In genomic region chr1:182245040-182245439, GRCh38 we compare ENCODE assay signal across 1 cellular context.
A peak's percentile ranks its signal among the peaks of the same experiment; 100 is the strongest.
TF ChIP-seq lines count a peak whose summit lies in the region.

No MANE protein-coding gene starts in this region.

TF ChIP-seq in K562, 482 proteins besides CTCF, POLR2A, EP300 and RAD21 (continued from another document and continues in another):
- TF ChIP-seq, protein P1, sequence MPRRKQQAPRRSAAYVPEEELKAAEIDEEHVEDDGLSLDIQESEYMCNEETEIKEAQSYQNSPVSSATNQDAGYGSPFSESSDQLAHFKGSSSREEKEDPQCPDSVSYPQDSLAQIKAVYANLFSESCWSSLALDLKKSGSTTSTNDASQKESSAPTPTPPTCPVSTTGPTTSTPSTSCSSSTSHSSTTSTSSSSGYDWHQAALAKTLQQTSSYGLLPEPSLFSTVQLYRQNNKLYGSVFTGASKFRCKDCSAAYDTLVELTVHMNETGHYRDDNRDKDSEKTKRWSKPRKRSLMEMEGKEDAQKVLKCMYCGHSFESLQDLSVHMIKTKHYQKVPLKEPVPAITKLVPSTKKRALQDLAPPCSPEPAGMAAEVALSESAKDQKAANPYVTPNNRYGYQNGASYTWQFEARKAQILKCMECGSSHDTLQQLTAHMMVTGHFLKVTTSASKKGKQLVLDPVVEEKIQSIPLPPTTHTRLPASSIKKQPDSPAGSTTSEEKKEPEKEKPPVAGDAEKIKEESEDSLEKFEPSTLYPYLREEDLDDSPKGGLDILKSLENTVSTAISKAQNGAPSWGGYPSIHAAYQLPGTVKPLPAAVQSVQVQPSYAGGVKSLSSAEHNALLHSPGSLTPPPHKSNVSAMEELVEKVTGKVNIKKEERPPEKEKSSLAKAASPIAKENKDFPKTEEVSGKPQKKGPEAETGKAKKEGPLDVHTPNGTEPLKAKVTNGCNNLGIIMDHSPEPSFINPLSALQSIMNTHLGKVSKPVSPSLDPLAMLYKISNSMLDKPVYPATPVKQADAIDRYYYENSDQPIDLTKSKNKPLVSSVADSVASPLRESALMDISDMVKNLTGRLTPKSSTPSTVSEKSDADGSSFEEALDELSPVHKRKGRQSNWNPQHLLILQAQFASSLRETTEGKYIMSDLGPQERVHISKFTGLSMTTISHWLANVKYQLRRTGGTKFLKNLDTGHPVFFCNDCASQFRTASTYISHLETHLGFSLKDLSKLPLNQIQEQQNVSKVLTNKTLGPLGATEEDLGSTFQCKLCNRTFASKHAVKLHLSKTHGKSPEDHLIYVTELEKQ (CRISPR knock-in tag; IDR thresholded peaks at IDR 0.05), result no peak
- no peak for TF ChIP-seq SAFB2 (IDR thresholded peaks at IDR 0.05; ENCODE audit: borderline replicate concordance, low read depth, low read length, severe bottlenecking)
- no peak for TF ChIP-seq ZNF444 (CRISPR knock-in tag; IDR thresholded peaks at IDR 0.05)
- TF ChIP-seq ARID1B (IDR thresholded peaks at IDR 0.05), result peak; percentile 50; the same call in 1 of the 2 replicates
- no peak for TF ChIP-seq MECOM (CRISPR knock-in tag; IDR thresholded peaks at IDR 0.05)
- TF ChIP-seq ATF7 (IDR thresholded peaks at IDR 0.05), result no peak
- TF ChIP-seq, protein P2, sequence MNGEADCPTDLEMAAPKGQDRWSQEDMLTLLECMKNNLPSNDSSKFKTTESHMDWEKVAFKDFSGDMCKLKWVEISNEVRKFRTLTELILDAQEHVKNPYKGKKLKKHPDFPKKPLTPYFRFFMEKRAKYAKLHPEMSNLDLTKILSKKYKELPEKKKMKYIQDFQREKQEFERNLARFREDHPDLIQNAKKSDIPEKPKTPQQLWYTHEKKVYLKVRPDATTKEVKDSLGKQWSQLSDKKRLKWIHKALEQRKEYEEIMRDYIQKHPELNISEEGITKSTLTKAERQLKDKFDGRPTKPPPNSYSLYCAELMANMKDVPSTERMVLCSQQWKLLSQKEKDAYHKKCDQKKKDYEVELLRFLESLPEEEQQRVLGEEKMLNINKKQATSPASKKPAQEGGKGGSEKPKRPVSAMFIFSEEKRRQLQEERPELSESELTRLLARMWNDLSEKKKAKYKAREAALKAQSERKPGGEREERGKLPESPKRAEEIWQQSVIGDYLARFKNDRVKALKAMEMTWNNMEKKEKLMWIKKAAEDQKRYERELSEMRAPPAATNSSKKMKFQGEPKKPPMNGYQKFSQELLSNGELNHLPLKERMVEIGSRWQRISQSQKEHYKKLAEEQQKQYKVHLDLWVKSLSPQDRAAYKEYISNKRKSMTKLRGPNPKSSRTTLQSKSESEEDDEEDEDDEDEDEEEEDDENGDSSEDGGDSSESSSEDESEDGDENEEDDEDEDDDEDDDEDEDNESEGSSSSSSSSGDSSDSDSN (IDR thresholded peaks at IDR 0.05; ENCODE audit: borderline replicate concordance in 1 of 2, low read depth in 2 of 2, low read length in 2 of 2), result no peak
- no peak for TF ChIP-seq ZFP36 (IDR thresholded peaks at IDR 0.05; ENCODE audit: low read depth, low read length, partially characterized antibody)
- TF ChIP-seq, protein P3, sequence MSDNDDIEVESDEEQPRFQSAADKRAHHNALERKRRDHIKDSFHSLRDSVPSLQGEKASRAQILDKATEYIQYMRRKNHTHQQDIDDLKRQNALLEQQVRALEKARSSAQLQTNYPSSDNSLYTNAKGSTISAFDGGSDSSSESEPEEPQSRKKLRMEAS (CRISPR knock-in tag; IDR thresholded peaks at IDR 0.05), result no peak
- no peak for TF ChIP-seq MBD2 (IDR thresholded peaks at IDR 0.05; ENCODE audit: borderline replicate concordance, low read depth)
- TF ChIP-seq U2AF2 (optimal IDR thresholded peaks at IDR 0.05; ENCODE audit: low read depth, low read length), result no peak
- TF ChIP-seq ZNF217 (CRISPR knock-in tag; IDR thresholded peaks at IDR 0.05), result no peak
- TF ChIP-seq ZNF717 (CRISPR knock-in tag; IDR thresholded peaks at IDR 0.05), result no peak
- TF ChIP-seq ADNP (tag; IDR thresholded peaks at IDR 0.05), result no peak
- TF ChIP-seq, protein P4, sequence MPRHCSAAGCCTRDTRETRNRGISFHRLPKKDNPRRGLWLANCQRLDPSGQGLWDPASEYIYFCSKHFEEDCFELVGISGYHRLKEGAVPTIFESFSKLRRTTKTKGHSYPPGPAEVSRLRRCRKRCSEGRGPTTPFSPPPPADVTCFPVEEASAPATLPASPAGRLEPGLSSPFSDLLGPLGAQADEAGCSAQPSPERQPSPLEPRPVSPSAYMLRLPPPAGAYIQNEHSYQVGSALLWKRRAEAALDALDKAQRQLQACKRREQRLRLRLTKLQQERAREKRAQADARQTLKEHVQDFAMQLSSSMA (CRISPR knock-in tag; IDR thresholded peaks at IDR 0.05), result no peak
- TF ChIP-seq TEAD1 (CRISPR knock-in tag; IDR thresholded peaks at IDR 0.05), result no peak
- TF ChIP-seq, protein P5, sequence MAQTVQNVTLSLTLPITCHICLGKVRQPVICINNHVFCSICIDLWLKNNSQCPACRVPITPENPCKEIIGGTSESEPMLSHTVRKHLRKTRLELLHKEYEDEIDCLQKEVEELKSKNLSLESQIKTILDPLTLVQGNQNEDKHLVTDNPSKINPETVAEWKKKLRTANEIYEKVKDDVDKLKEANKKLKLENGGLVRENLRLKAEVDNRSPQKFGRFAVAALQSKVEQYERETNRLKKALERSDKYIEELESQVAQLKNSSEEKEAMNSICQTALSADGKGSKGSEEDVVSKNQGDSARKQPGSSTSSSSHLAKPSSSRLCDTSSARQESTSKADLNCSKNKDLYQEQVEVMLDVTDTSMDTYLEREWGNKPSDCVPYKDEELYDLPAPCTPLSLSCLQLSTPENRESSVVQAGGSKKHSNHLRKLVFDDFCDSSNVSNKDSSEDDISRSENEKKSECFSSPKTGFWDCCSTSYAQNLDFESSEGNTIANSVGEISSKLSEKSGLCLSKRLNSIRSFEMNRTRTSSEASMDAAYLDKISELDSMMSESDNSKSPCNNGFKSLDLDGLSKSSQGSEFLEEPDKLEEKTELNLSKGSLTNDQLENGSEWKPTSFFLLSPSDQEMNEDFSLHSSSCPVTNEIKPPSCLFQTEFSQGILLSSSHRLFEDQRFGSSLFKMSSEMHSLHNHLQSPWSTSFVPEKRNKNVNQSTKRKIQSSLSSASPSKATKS (CRISPR knock-in tag; IDR thresholded peaks at IDR 0.05), result no peak
- TF ChIP-seq, protein P6, sequence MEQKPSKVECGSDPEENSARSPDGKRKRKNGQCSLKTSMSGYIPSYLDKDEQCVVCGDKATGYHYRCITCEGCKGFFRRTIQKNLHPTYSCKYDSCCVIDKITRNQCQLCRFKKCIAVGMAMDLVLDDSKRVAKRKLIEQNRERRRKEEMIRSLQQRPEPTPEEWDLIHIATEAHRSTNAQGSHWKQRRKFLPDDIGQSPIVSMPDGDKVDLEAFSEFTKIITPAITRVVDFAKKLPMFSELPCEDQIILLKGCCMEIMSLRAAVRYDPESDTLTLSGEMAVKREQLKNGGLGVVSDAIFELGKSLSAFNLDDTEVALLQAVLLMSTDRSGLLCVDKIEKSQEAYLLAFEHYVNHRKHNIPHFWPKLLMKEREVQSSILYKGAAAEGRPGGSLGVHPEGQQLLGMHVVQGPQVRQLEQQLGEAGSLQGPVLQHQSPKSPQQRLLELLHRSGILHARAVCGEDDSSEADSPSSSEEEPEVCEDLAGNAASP (IDR thresholded peaks at IDR 0.05), result no peak
- no peak for TF ChIP-seq NEUROD1 (IDR thresholded peaks at IDR 0.05; ENCODE audit: borderline replicate concordance, low read depth, low read length, partially characterized antibody)
- TF ChIP-seq ZBTB11 (CRISPR knock-in tag; IDR thresholded peaks at IDR 0.05), result no peak
- TF ChIP-seq NR3C1 (CRISPR knock-in tag; IDR thresholded peaks at IDR 0.05), result no peak
- TF ChIP-seq SMARCE1 (IDR thresholded peaks at IDR 0.05), result no peak; the same call in 1 of the 2 replicates
- no peak for TF ChIP-seq HOMEZ (CRISPR knock-in tag; IDR thresholded peaks at IDR 0.05)
- TF ChIP-seq, protein P7, sequence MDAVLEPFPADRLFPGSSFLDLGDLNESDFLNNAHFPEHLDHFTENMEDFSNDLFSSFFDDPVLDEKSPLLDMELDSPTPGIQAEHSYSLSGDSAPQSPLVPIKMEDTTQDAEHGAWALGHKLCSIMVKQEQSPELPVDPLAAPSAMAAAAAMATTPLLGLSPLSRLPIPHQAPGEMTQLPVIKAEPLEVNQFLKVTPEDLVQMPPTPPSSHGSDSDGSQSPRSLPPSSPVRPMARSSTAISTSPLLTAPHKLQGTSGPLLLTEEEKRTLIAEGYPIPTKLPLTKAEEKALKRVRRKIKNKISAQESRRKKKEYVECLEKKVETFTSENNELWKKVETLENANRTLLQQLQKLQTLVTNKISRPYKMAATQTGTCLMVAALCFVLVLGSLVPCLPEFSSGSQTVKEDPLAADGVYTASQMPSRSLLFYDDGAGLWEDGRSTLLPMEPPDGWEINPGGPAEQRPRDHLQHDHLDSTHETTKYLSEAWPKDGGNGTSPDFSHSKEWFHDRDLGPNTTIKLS (IDR thresholded peaks at IDR 0.05; ENCODE audit: borderline replicate concordance, low read depth), result no peak
- TF ChIP-seq ZNF23 (CRISPR knock-in tag; IDR thresholded peaks at IDR 0.05), result no peak
- TF ChIP-seq MED1 (CRISPR knock-in tag; IDR thresholded peaks at IDR 0.05; ENCODE audit: borderline replicate concordance), result no peak
- TF ChIP-seq, protein P8, sequence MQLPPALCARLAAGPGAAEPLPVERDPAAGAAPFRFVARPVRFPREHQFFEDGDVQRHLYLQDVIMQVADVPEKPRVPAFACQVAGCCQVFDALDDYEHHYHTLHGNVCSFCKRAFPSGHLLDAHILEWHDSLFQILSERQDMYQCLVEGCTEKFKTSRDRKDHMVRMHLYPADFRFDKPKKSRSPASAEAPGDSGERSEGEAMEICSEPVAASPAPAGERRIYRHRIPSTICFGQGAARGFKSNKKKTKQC (CRISPR knock-in tag; IDR thresholded peaks at IDR 0.05), result no peak
- TF ChIP-seq TAL1 (IDR thresholded peaks at IDR 0.05), result peak; percentile 31; the same call in 1 of the 2 replicates
- peak; percentile 44 for TF ChIP-seq TCF3 (CRISPR knock-in tag; IDR thresholded peaks at IDR 0.05)
- TF ChIP-seq RBM15 (IDR thresholded peaks at IDR 0.05; ENCODE audit: insufficient read depth, low read length), result no peak
- TF ChIP-seq BCL6 (CRISPR knock-in tag; IDR thresholded peaks at IDR 0.05), result no peak
- no peak for TF ChIP-seq SMAD3 (CRISPR knock-in tag; conservative IDR thresholded peaks at IDR 0.05)
- TF ChIP-seq HDAC8 (tag; IDR thresholded peaks at IDR 0.05), result no peak
- TF ChIP-seq FIP1L1 (IDR thresholded peaks at IDR 0.05; ENCODE audit: low read depth, low read length, poor library complexity, severe bottlenecking), result no peak
- 0 out of 2 replicates have a peak, but pooled peaks have one; percentile 16 for TF ChIP-seq DMBX1 (CRISPR knock-in tag; IDR thresholded peaks at IDR 0.05; ENCODE audit: borderline replicate concordance)
- peak; percentile 76 for TF ChIP-seq CBFA2T2 (conservative IDR thresholded peaks at IDR 0.05)
- TF ChIP-seq ZKSCAN8 (CRISPR knock-in tag; IDR thresholded peaks at IDR 0.05), result no peak
- no peak for TF ChIP-seq PTTG1 (tag; IDR thresholded peaks at IDR 0.05; ENCODE audit: low read depth)
- no peak for TF ChIP-seq HSF4 (CRISPR knock-in tag; IDR thresholded peaks at IDR 0.05; ENCODE audit: borderline replicate concordance)
- no peak for TF ChIP-seq ZNF316 (IDR thresholded peaks at IDR 0.05)
- no peak for TF ChIP-seq POLR3A (IDR thresholded peaks at IDR 0.05; ENCODE audit: borderline replicate concordance, extremely low read depth, insufficient read depth, insufficient read length)
- TF ChIP-seq ZNF77 (CRISPR knock-in tag; IDR thresholded peaks at IDR 0.05), result no peak
- TF ChIP-seq ZFP1 (CRISPR knock-in tag; IDR thresholded peaks at IDR 0.05), result no peak
- TF ChIP-seq ZFX (CRISPR knock-in tag; IDR thresholded peaks at IDR 0.05), result 0 out of 2 replicates have a peak, but pooled peaks have one; percentile 21
- 0 out of 2 replicates have a peak, but pooled peaks have one; percentile 16 for TF ChIP-seq CXXC5 (CRISPR knock-in tag; IDR thresholded peaks at IDR 0.05)
- no peak for TF ChIP-seq ATF6 (CRISPR knock-in tag; IDR thresholded peaks at IDR 0.05)
- TF ChIP-seq NCOA6 (IDR thresholded peaks at IDR 0.05), result no peak
- peak; percentile 43 to 61; a peak in 2 of 4 replicates for TF ChIP-seq TRIM24 (IDR thresholded peaks at IDR 0.05)
